ENCODE assay signal across 10 cellular contexts in the genomic region with DNA sequence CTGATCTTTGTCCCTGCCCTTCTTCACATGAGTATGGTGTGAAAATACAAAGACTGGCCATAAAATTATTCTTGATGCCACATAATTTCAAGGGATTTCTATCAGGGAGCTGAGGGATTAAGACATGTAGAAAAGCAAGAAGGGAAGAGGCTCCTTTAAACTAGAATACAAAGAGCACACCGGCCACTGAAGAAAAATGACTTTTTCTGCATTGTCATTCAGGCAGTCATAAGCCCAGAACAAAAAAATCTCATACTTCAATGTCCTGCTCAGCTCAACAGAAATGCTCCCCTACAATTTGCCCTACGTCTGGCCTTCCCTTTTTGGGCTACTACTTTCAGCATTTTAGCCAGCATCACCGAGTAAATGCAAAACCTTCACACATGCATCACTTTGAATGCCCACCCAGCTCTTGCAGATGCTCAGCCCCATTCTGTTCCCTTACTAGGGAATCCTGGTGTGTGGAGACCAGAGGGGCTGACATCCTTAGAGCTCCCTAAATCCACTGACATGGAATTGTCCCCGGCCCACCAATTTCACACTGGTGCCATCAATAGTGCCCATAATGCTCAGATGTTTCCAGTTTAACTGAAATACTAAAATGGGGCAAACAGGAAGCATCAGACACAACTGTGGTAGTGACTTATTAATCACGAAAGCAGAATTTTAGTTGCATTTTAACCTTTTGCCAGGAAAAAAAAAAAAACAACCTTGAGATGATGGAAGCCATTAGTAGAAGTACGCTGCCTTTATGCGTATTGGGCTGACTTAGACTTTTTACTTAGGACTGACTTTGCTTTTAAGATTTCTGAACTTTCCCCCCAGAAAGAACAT. TPM values are rescaled to one million over a fixed set of nuclear protein-coding genes. Genes with fewer than 3 reads are reported as not detected.
DNase-seq lines count a peak whose midpoint lies in the region; ATAC-seq, FAIRE-seq and TF ChIP-seq lines count a peak whose summit lies in the region.
"Had no signal": no experiment of that assay in that cellular context is flagged by ENCODE, and none has a peak within 500 bp of the region (broad histone marks: within the 10 kb centered on the region; RNA-seq: fewer than 3 reads in every experiment).

No MANE protein-coding gene starts in this region.

- TF ChIP-seq CTCF in activated B cell treated with CpG ODN at 0.5 μM for 24 hours (IDR thresholded peaks at IDR 0.05) = no peak
- no peak for TF ChIP-seq CTCF in glutamatergic neuron (IDR thresholded peaks at IDR 0.05; ENCODE audit: partially characterized antibody, unreplicated experiment)

- H3K4me1 Mint-ChIP-seq in activated B cell treated with CpG ODN at 0.5 μM for 24 hours (peaks cover 77% of the 10 kb centered on the region), glutamatergic neuron (ENCODE audit: low read depth, unreplicated experiment) (peaks cover 32% of the 10 kb centered on the region)
- peaks cover 76% of the 10 kb centered on the region for H3K4me1 Mint-ChIP-seq in stimulated activated effector memory CD8-positive, alpha-beta T cell treated with anti-CD3 and anti-CD28 coated beads, Interleukin-12 subunit alpha, Interleukin-12 subunit beta, amount 100 ng/mL, for 72 hours

- DNase-seq in GM19239 (ENCODE audit: insufficient read length, low spot score) (no peak), activated B cell treated with CpG ODN at 0.5 μM for 24 hours (no peak), glutamatergic neuron (no peak), NCI-H774 (lab: John Stamatoyannopoulos, UW) (no peak)
- DNase-seq in stimulated activated effector memory CD8-positive, alpha-beta T cell treated with anti-CD3 and anti-CD28 coated beads, Interleukin-12 subunit alpha, Interleukin-12 subunit beta, amount 100 ng/mL, for 72 hours (ENCODE audit: low spot score in 2 of 2) = peak in 1 of 2 donors; percentile 72
- DNase-seq: KG1; stimulated activated CD4-positive, alpha-beta T cell treated with anti-CD3 and anti-CD28 coated beads, Interleukin-2, amount 100 ng/mL, for 48 hours had no signal

- FAIRE-seq in GM19239 (lab: Jason Lieb, UNC) = peak; percentile 83
- FAIRE-seq: TTC549 had no signal

- POLR2A ChIA-PET in activated B cell treated with CpG ODN at 0.5 μM for 24 hours (lab: Charles Lee) = interaction anchor here (0.7 to 9.5 kb wide), 13 partner anchors 11 to 165 kb away, joined by 3 to 436 read pairs (median 20); partner anchors contain the start of genes FMNL1 and HEXIM1

- no peaks in the 10 kb centered on the region for H3K27me3 Mint-ChIP-seq in activated B cell treated with CpG ODN at 0.5 μM for 24 hours
- peaks cover 9% of the 10 kb centered on the region for H3K27me3 Mint-ChIP-seq in glutamatergic neuron (ENCODE audit: unreplicated experiment)

- no peak for ATAC-seq in activated B cell treated with CpG ODN at 0.5 μM for 24 hours (ENCODE audit: low read depth)
- no peak for ATAC-seq in stimulated activated effector memory CD8-positive, alpha-beta T cell treated with anti-CD3 and anti-CD28 coated beads, Interleukin-12 subunit alpha, Interleukin-12 subunit beta, amount 100 ng/mL, for 72 hours
- ATAC-seq in GM18907 (IDR thresholded peaks at IDR 0.05; ENCODE audit: unreplicated experiment) = no peak
- no peak for ATAC-seq in HG02610 (IDR thresholded peaks at IDR 0.05; ENCODE audit: unreplicated experiment)

- H3K4me3 Mint-ChIP-seq in activated B cell treated with CpG ODN at 0.5 μM for 24 hours (peak overlapping the region; percentile 94), glutamatergic neuron (ENCODE audit: unreplicated experiment) (peak overlapping the region; percentile 12)
- peak overlapping the region; percentile 78 for H3K4me3 Mint-ChIP-seq in stimulated activated effector memory CD8-positive, alpha-beta T cell treated with anti-CD3 and anti-CD28 coated beads, Interleukin-12 subunit alpha, Interleukin-12 subunit beta, amount 100 ng/mL, for 72 hours

- H3K9me3 Mint-ChIP-seq in activated B cell treated with CpG ODN at 0.5 μM for 24 hours (no peaks in the 10 kb centered on the region), glutamatergic neuron (ENCODE audit: unreplicated experiment) (peaks cover 4% of the 10 kb centered on the region)
- H3K9me3 Mint-ChIP-seq in stimulated activated effector memory CD8-positive, alpha-beta T cell treated with anti-CD3 and anti-CD28 coated beads, Interleukin-12 subunit alpha, Interleukin-12 subunit beta, amount 100 ng/mL, for 72 hours = no peaks in the 10 kb centered on the region

- H3K27ac Mint-ChIP-seq in activated B cell treated with CpG ODN at 0.5 μM for 24 hours (peak overlapping the region; percentile 99), glutamatergic neuron (ENCODE audit: unreplicated experiment) (no peak overlapping the region)
- H3K27ac Mint-ChIP-seq in stimulated activated effector memory CD8-positive, alpha-beta T cell treated with anti-CD3 and anti-CD28 coated beads, Interleukin-12 subunit alpha, Interleukin-12 subunit beta, amount 100 ng/mL, for 72 hours = peak overlapping the region; percentile 95

- H3K36me3 Mint-ChIP-seq in activated B cell treated with CpG ODN at 0.5 μM for 24 hours (ENCODE audit: low read depth) (peaks cover 50% of the 10 kb centered on the region), glutamatergic neuron (ENCODE audit: unreplicated experiment) (no peaks in the 10 kb centered on the region)
- H3K36me3 Mint-ChIP-seq in stimulated activated effector memory CD8-positive, alpha-beta T cell treated with anti-CD3 and anti-CD28 coated beads, Interleukin-12 subunit alpha, Interleukin-12 subunit beta, amount 100 ng/mL, for 72 hours = peaks cover 78% of the 10 kb centered on the region

- CTCF ChIA-PET in activated B cell treated with CpG ODN at 0.5 μM for 24 hours (lab: Charles Lee) = interaction anchor here (0.8 to 5.8 kb wide), 4 partner anchors 30 to 94 kb away, joined by 3 to 66 read pairs (median 33); no protein-coding TSS in a partner anchor

- intact Hi-C loops in activated B cell treated with CpG ODN at 0.5 μM for 24 hours (cut with micrococcal nuclease) = loop anchor here (10.0 kb wide), 1 partner anchor 969 kb away; the partner anchor contains the start of gene GRN

RNA-seq across cellular contexts. Expression of gene MAP3K14, which starts 2.7 kb away (rescaled TPM):
- total RNA-seq in activated B cell treated with CpG ODN at 0.5 μM for 24 hours (81.2 and 88.6 TPM in 2 replicates), glutamatergic neuron (ENCODE audit: unreplicated experiment) (5.7 TPM)

RNA-seq across cellular contexts. Expression of gene SPATA32, which starts 52.2 kb away (rescaled TPM):
- total RNA-seq in activated B cell treated with CpG ODN at 0.5 μM for 24 hours = 0.27 and 0.39 TPM in 2 replicates
- total RNA-seq in glutamatergic neuron (ENCODE audit: unreplicated experiment) = not detected

Comparison
In these comparisons a context has a peak if more than half of its experiments do, and no peak if none do; other contexts are left out.
1. H3K4me3 Mint-ChIP-seq: peak in every context shown above with its lines; median percentile 94 in activated B cell treated with CpG ODN at 0.5 μM for 24 hours; 78 in stimulated activated effector memory CD8-positive, alpha-beta T cell treated with anti-CD3 and anti-CD28 coated beads, Interleukin-12 subunit alpha, Interleukin-12 subunit beta, amount 100 ng/mL, for 72 hours; 12 in glutamatergic neuron.
2. RNA of gene MAP3K14, which starts 2.7 kb away (total RNA-seq): 81.2 to 88.6 TPM in activated B cell treated with CpG ODN at 0.5 μM for 24 hours; 5.7 TPM in glutamatergic neuron (single experiment); every median in the first group is over 10 times any median in the second.